In the genomic region with DNA sequence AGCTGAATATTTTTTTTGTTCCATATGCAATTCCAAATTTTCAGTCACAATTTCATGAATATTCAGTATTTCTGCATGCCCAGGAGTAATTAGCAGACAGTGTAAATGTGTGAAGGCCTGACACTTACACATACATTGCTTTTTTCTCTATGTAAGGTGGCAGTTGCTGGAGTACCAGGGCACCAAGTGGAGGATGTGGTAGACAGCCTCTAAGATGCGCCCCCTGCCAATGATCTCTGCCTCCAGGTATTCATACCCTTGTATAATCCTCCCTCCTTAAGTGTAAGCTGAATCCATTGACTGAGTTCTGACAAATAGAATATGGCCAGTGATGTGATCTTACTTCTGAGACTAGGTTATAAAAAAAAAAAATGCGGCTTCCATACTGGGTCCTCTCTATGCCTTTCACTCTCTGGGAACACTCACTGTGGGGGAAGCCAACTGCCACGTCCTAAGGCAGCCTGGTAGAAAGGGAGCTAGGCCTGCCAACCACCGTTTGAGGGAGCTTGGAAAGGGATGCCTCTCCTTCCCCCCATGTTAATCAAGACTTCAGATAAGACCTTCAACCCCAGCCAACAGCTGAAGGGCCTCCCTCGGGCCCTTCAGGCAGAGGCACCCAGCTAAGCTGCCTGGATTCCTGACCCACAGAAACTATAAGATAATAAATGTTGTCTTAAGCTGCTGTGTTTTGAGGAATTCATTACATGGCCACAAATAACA, we compare ENCODE assay signal across 9 cellular contexts.
DNase-seq lines count a peak whose midpoint lies in the region; ATAC-seq, FAIRE-seq and TF ChIP-seq lines count a peak whose summit lies in the region.
"Had no signal": no experiment of that assay in that cellular context is flagged by ENCODE, and none has a peak within 500 bp of the region (broad histone marks: within the 10 kb centered on the region; RNA-seq: fewer than 3 reads in every experiment).

No MANE protein-coding gene starts in this region.

- ATAC-seq in Panc1, result no peak

- no peak for TF ChIP-seq CTCF in Panc1 (IDR thresholded peaks at IDR 0.05)
- TF ChIP-seq CTCF in endothelial cell of umbilical vein (IDR thresholded peaks at IDR 0.05; ENCODE audit: extremely low read depth in 1 of 2, insufficient read depth in 1 of 2, low read depth in 1 of 2, low read length in 2 of 2), result no peak
- no peak for TF ChIP-seq CTCF in neural progenitor cell (IDR thresholded peaks at IDR 0.05)
- no peak for TF ChIP-seq CTCF in endothelial cell (IDR thresholded peaks at IDR 0.05; ENCODE audit: unreplicated experiment)

- H3K27ac Mint-ChIP-seq in neural progenitor cell (no peak overlapping the region), endothelial cell (ENCODE audit: unreplicated experiment) (no peak overlapping the region)

- no peak for DNase-seq in Panc1 (ENCODE audit: low read depth, low spot score)
- peak; percentile 23 for DNase-seq in endothelial cell of umbilical vein (ENCODE audit: low read depth, low spot score)
- no peak for DNase-seq in neural progenitor cell (ENCODE audit: low spot score)
- no peak for DNase-seq in NCI-H1694 treated with DMSO at 0.1 percent for 48 hours (lab: John Stamatoyannopoulos, UW)
- DNase-seq in endothelial cell (ENCODE audit: low spot score), result no peak
- DNase-seq in AG08396 (ENCODE audit: low spot score), result no peak
- no peak for DNase-seq in DMS 273 treated with DMSO at 0.1 percent for 48 hours (lab: John Stamatoyannopoulos, UW)
- DNase-seq: foreskin fibroblast had no signal

- H3F3A ChIP-seq in neural progenitor cell (ENCODE audit: low read depth), result peaks cover 27% of the 10 kb centered on the region

- peaks cover 48% of the 10 kb centered on the region for H3K79me2 ChIP-seq in ACC112 (ENCODE audit: control insufficient read depth, insufficient read depth, low read length, unreplicated experiment)
- peaks cover 41% of the 10 kb centered on the region for H3K79me2 ChIP-seq in endothelial cell of umbilical vein (ENCODE audit: control insufficient read depth, insufficient read depth, low read length)
- no peaks in the 10 kb centered on the region for H3K79me2 ChIP-seq in neural progenitor cell (ENCODE audit: low read depth)

- H3K9ac ChIP-seq in endothelial cell of umbilical vein (replicated peaks; ENCODE audit: extremely low read depth, insufficient read depth, low read length) (peak overlapping the region; percentile 84), neural progenitor cell (no peak overlapping the region)

- H3K27me3 ChIP-seq in ACC112 (ENCODE audit: insufficient read depth, low read length) (no peaks in the 10 kb centered on the region), Panc1 (ENCODE audit: control insufficient read depth, insufficient read depth, low read length) (no peaks in the 10 kb centered on the region), endothelial cell of umbilical vein (ENCODE audit: control insufficient read depth in 2 of 2, insufficient read depth in 2 of 2, low read length in 2 of 2) (no peaks in the 10 kb centered on the region), neural progenitor cell (peaks cover 100% of the 10 kb centered on the region)

- H2AFZ ChIP-seq in ACC112 (ENCODE audit: low read length, unreplicated experiment) (no peak overlapping the region), endothelial cell of umbilical vein (ENCODE audit: low read depth, low read length) (no peak overlapping the region), neural progenitor cell (replicated peaks) (no peak overlapping the region)

- H3K4me3 Mint-ChIP-seq in neural progenitor cell, result peak overlapping the region; percentile 1
- H3K4me3 Mint-ChIP-seq in endothelial cell (ENCODE audit: unreplicated experiment), result no peak overlapping the region

- no TSS peak for BruUV-seq in Panc1 (replicated peaks; lab: Mats Ljungman, UMichigan)
- no TSS peak for BruUV-seq in endothelial cell of umbilical vein (replicated peaks; lab: Mats Ljungman, UMichigan)

- H3K4me2 ChIP-seq in endothelial cell of umbilical vein (ENCODE audit: insufficient read depth, low read length), result peak overlapping the region; percentile 96
- no peak overlapping the region for H3K4me2 ChIP-seq in neural progenitor cell

- peaks cover 70% of the 10 kb centered on the region for H3K4me1 Mint-ChIP-seq in neural progenitor cell
- H3K4me1 Mint-ChIP-seq in endothelial cell (ENCODE audit: unreplicated experiment), result peaks cover 33% of the 10 kb centered on the region

- FAIRE-seq in endothelial cell of umbilical vein (lab: Jason Lieb, UNC), result no peak

- H4K20me1 ChIP-seq in endothelial cell of umbilical vein (replicated peaks; ENCODE audit: control insufficient read depth, extremely low read depth, insufficient read depth, low read length) (no peaks in the 10 kb centered on the region), neural progenitor cell (ENCODE audit: low read depth) (peaks cover 33% of the 10 kb centered on the region)

- dilution Hi-C loops in endothelial cell of umbilical vein (cut with MboI; ENCODE audit: extremely low pct_ligation_motif_present, low sequenced_read_pairs), result no loop called here

- no peaks in the 10 kb centered on the region for H3K36me3 Mint-ChIP-seq in neural progenitor cell
- peaks cover 3% of the 10 kb centered on the region for H3K36me3 Mint-ChIP-seq in endothelial cell (ENCODE audit: low read depth, unreplicated experiment)

- in situ Hi-C loops in Panc1 (cut with HindIII; ENCODE audit: low pct_unique_long_range_greater_than_20kb, low sequenced_read_pairs), result no loop called here

- H3K36me3 ChIP-seq in ACC112 (ENCODE audit: insufficient read depth, low read length) (no peaks in the 10 kb centered on the region), Panc1 (ENCODE audit: control insufficient read depth, insufficient read depth, low read length) (no peaks in the 10 kb centered on the region), endothelial cell of umbilical vein (ENCODE audit: control insufficient read depth in 2 of 2, extremely low read depth in 1 of 2, insufficient read depth in 2 of 2, low read length in 2 of 2) (no peaks in the 10 kb centered on the region), neural progenitor cell (no peaks in the 10 kb centered on the region)

- POLR2A ChIA-PET in Panc1 (lab: Charles Lee), result no interaction called here
- POLR2A ChIA-PET in endothelial cell of umbilical vein (lab: Charles Lee), result interaction anchor here (0.7 to 1.8 kb wide), 3 partner anchors 21 to 35 kb away, joined by 3 to 8 read pairs (median 4); a partner anchor contains a TSS

- H3K27ac ChIP-seq in ACC112 (ENCODE audit: low read depth, low read length) (peak overlapping the region; percentile 93), Panc1 (ENCODE audit: low read length) (peak overlapping the region; percentile 95), endothelial cell of umbilical vein (ENCODE audit: insufficient read depth, low read depth, low read length) (peak overlapping the region; percentile 93), neural progenitor cell (no peak overlapping the region)

- no peaks in the 10 kb centered on the region for H3K9me1 ChIP-seq in endothelial cell of umbilical vein (replicated peaks; ENCODE audit: control insufficient read depth, extremely low read depth, insufficient read depth, low read length)

- no peaks in the 10 kb centered on the region for H3K9me3 ChIP-seq in Panc1 (ENCODE audit: control insufficient read depth, insufficient read depth, low read depth, low read length)
- H3K9me3 ChIP-seq in endothelial cell of umbilical vein (replicated peaks; ENCODE audit: control insufficient read depth, insufficient read depth, low read length), result no peaks in the 10 kb centered on the region
- H3K9me3 ChIP-seq in neural progenitor cell (ENCODE audit: low read depth), result no peaks in the 10 kb centered on the region

- H3K4me1 ChIP-seq in ACC112 (ENCODE audit: control insufficient read depth, insufficient read depth, low read length, unreplicated experiment) (peaks cover 47% of the 10 kb centered on the region), Panc1 (ENCODE audit: control insufficient read depth, insufficient read depth, low read length) (peaks cover 38% of the 10 kb centered on the region), endothelial cell of umbilical vein (ENCODE audit: control insufficient read depth, extremely low read depth, insufficient read depth, low read length) (peaks cover 53% of the 10 kb centered on the region), neural progenitor cell (peaks cover 35% of the 10 kb centered on the region)

- intact Hi-C loops in Panc1 (cut with micrococcal nuclease; ENCODE audit: unreplicated experiment) (no loop called here), endothelial cell of umbilical vein (cut with micrococcal nuclease) (no loop called here)

- H3K9me3 Mint-ChIP-seq in neural progenitor cell (no peaks in the 10 kb centered on the region), endothelial cell (ENCODE audit: unreplicated experiment) (no peaks in the 10 kb centered on the region)

- CTCF ChIA-PET in Panc1 (lab: Charles Lee) (no interaction called here), endothelial cell of umbilical vein (lab: Charles Lee) (interaction anchor here (0.9 to 2.4 kb wide), 13 partner anchors 10 to 98 kb away, joined by 3 to 20 read pairs (median 4); a partner anchor contains a TSS)

- peak overlapping the region; percentile 80 for H3K4me3 ChIP-seq in ACC112 (ENCODE audit: low read depth, low read length)
- H3K4me3 ChIP-seq in Panc1 (ENCODE audit: low read depth in 2 of 2, low read length in 2 of 2), result no peak overlapping the region
- H3K4me3 ChIP-seq in endothelial cell of umbilical vein (replicated peaks in 1 of 3; ENCODE audit: insufficient read depth in 1 of 3, low read depth in 1 of 3, low read length in 3 of 3), result peak overlapping the region in 1 of 3 experiments; percentile 31
- no peak overlapping the region for H3K4me3 ChIP-seq in neural progenitor cell

- TF ChIP-seq POLR2A in endothelial cell of umbilical vein (IDR thresholded peaks at IDR 0.05; ENCODE audit: low read depth, low read length), result no peak

- H3K27me3 Mint-ChIP-seq in neural progenitor cell (ENCODE audit: insufficient read depth, low read depth) (peaks cover 13% of the 10 kb centered on the region), endothelial cell (ENCODE audit: unreplicated experiment) (peaks cover 8% of the 10 kb centered on the region)

TF ChIP-seq in endothelial cell of umbilical vein, 7 proteins besides CTCF, POLR2A, EP300 and RAD21:
- TF ChIP-seq POLR2AphosphoS5 (IDR thresholded peaks at IDR 0.05; ENCODE audit: insufficient read depth, low read depth, low read length), result no peak
- TF ChIP-seq FOS (IDR thresholded peaks at IDR 0.05; ENCODE audit: borderline replicate concordance, insufficient read depth, low read length), result no peak
- no peak for TF ChIP-seq GATA2 (IDR thresholded peaks at IDR 0.05; ENCODE audit: insufficient read depth, insufficient read length, low read depth, low read length)
- TF ChIP-seq, protein P1, sequence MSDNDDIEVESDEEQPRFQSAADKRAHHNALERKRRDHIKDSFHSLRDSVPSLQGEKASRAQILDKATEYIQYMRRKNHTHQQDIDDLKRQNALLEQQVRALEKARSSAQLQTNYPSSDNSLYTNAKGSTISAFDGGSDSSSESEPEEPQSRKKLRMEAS (IDR thresholded peaks at IDR 0.05; ENCODE audit: insufficient read depth, insufficient read length), result no peak
- TF ChIP-seq EZH2 (IDR thresholded peaks at IDR 0.05; ENCODE audit: borderline replicate concordance, low read depth, low read length, severe bottlenecking), result no peak
- TF ChIP-seq MYC (IDR thresholded peaks at IDR 0.05; ENCODE audit: low read depth, low read length), result no peak
- no peak for TF ChIP-seq JUN (IDR thresholded peaks at IDR 0.05; ENCODE audit: borderline replicate concordance, insufficient read depth, insufficient read length, low read depth)
TF ChIP-seq in endothelial cell of umbilical vein: peak in this region for 0.
